Comparison of ENCODE assay signal across 8 cellular contexts in genomic region chr15:56040081-56041035, GRCh38. TPM values are rescaled to one million over a fixed set of nuclear protein-coding genes. Genes with fewer than 3 reads are reported as not detected.
DNase-seq lines count a peak whose midpoint lies in the region; ATAC-seq and TF ChIP-seq lines count a peak whose summit lies in the region.

No MANE protein-coding gene starts in this region.

- DNase-seq in activated CD8-positive, alpha-beta T cell treated with anti-CD3 and anti-CD28 coated beads for 36 hours = peak; percentile 55
- no peak for DNase-seq in activated CD8-positive, alpha-beta T cell treated with anti-CD3 and anti-CD28 coated beads, Interleukin-2, amount 10 ng/mL, durations not matched to agents 7 days and 5 days
- DNase-seq in NCI-H460 (ENCODE audit: extremely low read depth, low read depth) (peak; percentile 87), epithelial cell of esophagus (ENCODE audit: low read depth) (peak; percentile 98), germinal center (ENCODE audit: low spot score) (no peak), C1 segment of cervical spinal cord (lab: John Stamatoyannopoulos, UW) (no peak), GM20000 (ENCODE audit: low spot score) (no peak)

- H3K27me3 ChIP-seq in neural cell (ENCODE audit: insufficient read depth, low read depth, low read length) = no peaks in the 10 kb centered on the region

- peaks cover 23% of the 10 kb centered on the region for H3K9me3 Mint-ChIP-seq in activated CD8-positive, alpha-beta T cell treated with anti-CD3 and anti-CD28 coated beads for 36 hours
- peaks cover 10% of the 10 kb centered on the region for H3K9me3 Mint-ChIP-seq in activated CD8-positive, alpha-beta T cell treated with anti-CD3 and anti-CD28 coated beads, Interleukin-2, amount 10 ng/mL, durations not matched to agents 7 days and 5 days (ENCODE audit: insufficient read depth)

- no peaks in the 10 kb centered on the region for H4K20me1 ChIP-seq in neural cell (ENCODE audit: insufficient read depth)

- CTCF ChIA-PET in activated CD8-positive, alpha-beta T cell treated with anti-CD3 and anti-CD28 coated beads for 36 hours (lab: Charles Lee) = interaction anchor here (1.2 kb wide), 1 partner anchor 205 kb away, joined by 3 read pairs; no protein-coding TSS in a partner anchor
- CTCF ChIA-PET in activated CD8-positive, alpha-beta T cell treated with anti-CD3 and anti-CD28 coated beads, Interleukin-2, amount 10 ng/mL, durations not matched to agents 7 days and 5 days (lab: Charles Lee) = interaction anchor here (1.1 to 2.5 kb wide), 3 partner anchors 12 to 205 kb away, joined by 3 to 7 read pairs (median 5); no protein-coding TSS in a partner anchor

- H3K36me3 ChIP-seq in neural cell (ENCODE audit: insufficient read depth, low read length) = no peaks in the 10 kb centered on the region

- POLR2A ChIA-PET in activated CD8-positive, alpha-beta T cell treated with anti-CD3 and anti-CD28 coated beads for 36 hours (lab: Charles Lee) = interaction anchor here (0.7 to 1.0 kb wide), 2 partner anchors 46 to 47 kb away, joined by 3 read pairs; partner anchors contain the start of gene NEDD4
- POLR2A ChIA-PET in activated CD8-positive, alpha-beta T cell treated with anti-CD3 and anti-CD28 coated beads, Interleukin-2, amount 10 ng/mL, durations not matched to agents 7 days and 5 days (lab: Charles Lee) = no interaction called here

- peaks cover 34% of the 10 kb centered on the region for H3K36me3 Mint-ChIP-seq in activated CD8-positive, alpha-beta T cell treated with anti-CD3 and anti-CD28 coated beads for 36 hours (ENCODE audit: low read depth)
- peaks cover 15% of the 10 kb centered on the region for H3K36me3 Mint-ChIP-seq in activated CD8-positive, alpha-beta T cell treated with anti-CD3 and anti-CD28 coated beads, Interleukin-2, amount 10 ng/mL, durations not matched to agents 7 days and 5 days (ENCODE audit: low read depth)

- no peak for ATAC-seq in activated CD8-positive, alpha-beta T cell treated with anti-CD3 and anti-CD28 coated beads for 36 hours
- ATAC-seq in activated CD8-positive, alpha-beta T cell treated with anti-CD3 and anti-CD28 coated beads, Interleukin-2, amount 10 ng/mL, durations not matched to agents 7 days and 5 days = no peak

- peak; percentile 10 for TF ChIP-seq EP300 in neural cell (conservative IDR thresholded peaks at IDR 0.05; ENCODE audit: poor library complexity, severe bottlenecking)

- H3K79me2 ChIP-seq in neural cell (replicated peaks; ENCODE audit: insufficient read depth, low read length) = no peaks in the 10 kb centered on the region

- intact Hi-C loops in activated CD8-positive, alpha-beta T cell treated with anti-CD3 and anti-CD28 coated beads for 36 hours (cut with micrococcal nuclease) = loop anchor here (5.0 kb wide), 1 partner anchor 48 kb away; the partner anchor contains the start of gene NEDD4

- no peak overlapping the region for H3K4me3 ChIP-seq in epithelial cell of esophagus (ENCODE audit: low read length)
- no peak overlapping the region for H3K4me3 ChIP-seq in neural cell (ENCODE audit: low read length)

- no peak overlapping the region for H2AFZ ChIP-seq in neural cell (ENCODE audit: low read depth, low read length)

- no peak for TF ChIP-seq RAD21 in neural cell (conservative IDR thresholded peaks at IDR 0.05)

- peaks cover 59% of the 10 kb centered on the region for H3K4me1 Mint-ChIP-seq in activated CD8-positive, alpha-beta T cell treated with anti-CD3 and anti-CD28 coated beads for 36 hours (ENCODE audit: low read depth)
- peaks cover 31% of the 10 kb centered on the region for H3K4me1 Mint-ChIP-seq in activated CD8-positive, alpha-beta T cell treated with anti-CD3 and anti-CD28 coated beads, Interleukin-2, amount 10 ng/mL, durations not matched to agents 7 days and 5 days (ENCODE audit: low read depth)

- H3K9ac ChIP-seq in neural cell (ENCODE audit: low read length) = no peak overlapping the region

- no peak overlapping the region for H3K4me2 ChIP-seq in neural cell (ENCODE audit: low read length)

- H3K27ac Mint-ChIP-seq in activated CD8-positive, alpha-beta T cell treated with anti-CD3 and anti-CD28 coated beads for 36 hours = peak overlapping the region; percentile 60
- H3K27ac Mint-ChIP-seq in activated CD8-positive, alpha-beta T cell treated with anti-CD3 and anti-CD28 coated beads, Interleukin-2, amount 10 ng/mL, durations not matched to agents 7 days and 5 days = no peak overlapping the region

- H3K27ac ChIP-seq in neural cell (ENCODE audit: low read length) = no peak overlapping the region

- TF ChIP-seq CTCF in activated CD8-positive, alpha-beta T cell treated with anti-CD3 and anti-CD28 coated beads for 36 hours (IDR thresholded peaks at IDR 0.05) = no peak
- TF ChIP-seq CTCF in epithelial cell of esophagus (IDR thresholded peaks at IDR 0.05; ENCODE audit: insufficient read depth, low read depth, low read length, missing control alignments) (no peak), neural cell (IDR thresholded peaks at IDR 0.05; ENCODE audit: poor library complexity, severe bottlenecking) (no peak), GM20000 (IDR thresholded peaks at IDR 0.05; ENCODE audit: extremely low read depth, missing control alignments) (no peak)

- no peaks in the 10 kb centered on the region for H3K27me3 Mint-ChIP-seq in activated CD8-positive, alpha-beta T cell treated with anti-CD3 and anti-CD28 coated beads for 36 hours
- peaks cover 13% of the 10 kb centered on the region for H3K27me3 Mint-ChIP-seq in activated CD8-positive, alpha-beta T cell treated with anti-CD3 and anti-CD28 coated beads, Interleukin-2, amount 10 ng/mL, durations not matched to agents 7 days and 5 days (ENCODE audit: low read depth)

- H3K9me3 ChIP-seq in neural cell (ENCODE audit: low read length) = no peaks in the 10 kb centered on the region

- no peak overlapping the region for H3K4me3 Mint-ChIP-seq in activated CD8-positive, alpha-beta T cell treated with anti-CD3 and anti-CD28 coated beads for 36 hours
- H3K4me3 Mint-ChIP-seq in activated CD8-positive, alpha-beta T cell treated with anti-CD3 and anti-CD28 coated beads, Interleukin-2, amount 10 ng/mL, durations not matched to agents 7 days and 5 days = no peak overlapping the region

- no peaks in the 10 kb centered on the region for H3K9me2 ChIP-seq in neural cell (ENCODE audit: insufficient read depth, low read length)

- no peaks in the 10 kb centered on the region for H3F3A ChIP-seq in neural cell (ENCODE audit: insufficient read depth, low read length, poor library complexity, severe bottlenecking)

TF ChIP-seq in neural cell, 6 proteins besides CTCF, POLR2A, EP300 and RAD21:
- TF ChIP-seq SMC3 (conservative IDR thresholded peaks at IDR 0.05; ENCODE audit: poor library complexity) (no peak), TAF1 (IDR thresholded peaks at IDR 0.05; ENCODE audit: low read depth) (no peak), REST (IDR thresholded peaks at IDR 0.05; ENCODE audit: borderline replicate concordance) (no peak), MXI1 (conservative IDR thresholded peaks at IDR 0.05; ENCODE audit: poor library complexity, severe bottlenecking) (peak; percentile 39), POLR2AphosphoS5 (IDR thresholded peaks at IDR 0.05) (no peak), EZH2 (IDR thresholded peaks at IDR 0.05; ENCODE audit: borderline replicate concordance, insufficient read depth, low read length, poor library complexity, severe bottlenecking) (no peak)

RNA-seq across cellular contexts. Expression of gene NEDD4, which starts 46.9 kb away (rescaled TPM):
- total RNA-seq in activated CD8-positive, alpha-beta T cell treated with anti-CD3 and anti-CD28 coated beads for 36 hours = 10 to 100 TPM; 10.4 to 11.8 TPM
- 1 to 10 TPM; 5.7 to 6.2 TPM for total RNA-seq in activated CD8-positive, alpha-beta T cell treated with anti-CD3 and anti-CD28 coated beads, Interleukin-2, amount 10 ng/mL, durations not matched to agents 7 days and 5 days
- 37.8 and 40.2 TPM in 2 replicates for total RNA-seq in NCI-H460 (2014; rRNA removed; shearing (Covaris generic))
- polyA plus RNA-seq in NCI-H460 (2014; cell fraction: nucleus; rRNA removed) = 21.2 and 147 TPM in 2 replicates
- polyA plus RNA-seq in neural cell = 1.6 and 1.8 TPM in 2 replicates
- 1.2 and 2.3 TPM in 2 replicates for polyA minus RNA-seq in neural cell

Comparison
In these comparisons a context has a peak if more than half of its experiments do, and no peak if none do; other contexts are left out.
1. DNase-seq: peak in activated CD8-positive, alpha-beta T cell treated with anti-CD3 and anti-CD28 coated beads for 36 hours (single experiment), NCI-H460 (single experiment) and epithelial cell of esophagus (single experiment); none in activated CD8-positive, alpha-beta T cell treated with anti-CD3 and anti-CD28 coated beads, Interleukin-2, amount 10 ng/mL, durations not matched to agents 7 days and 5 days (single experiment), germinal center (single experiment), C1 segment of cervical spinal cord (0 of 14) and GM20000 (single experiment).